36 cellular contexts compared by ENCODE assay signal in genomic region chr2:59988337-59988736, GRCh38.
"Had no signal": no experiment of that assay in that cellular context is flagged by ENCODE, and none has a peak within 500 bp of the region (broad histone marks: within the 10 kb centered on the region; RNA-seq: fewer than 3 reads in every experiment).

No MANE protein-coding gene starts in this region.

- H3K27ac ChIP-seq: ascending aorta, cardiac muscle cell, VCaP had no signal

- H3K9me3 ChIP-seq: ascending aorta had no signal

- H3K27ac Mint-ChIP-seq: activated B cell treated with CpG ODN at 0.5 μM for 24 hours; activated CD4-positive, alpha-beta memory T cell treated with anti-CD3 and anti-CD28 coated beads for 36 hours; activated CD4-positive, alpha-beta T cell treated with anti-CD3 and anti-CD28 coated beads, Interleukin-2, amount 10 ng/mL, durations not matched to agents 24 days and 14 days; activated CD8-positive, alpha-beta T cell treated with anti-CD3 and anti-CD28 coated beads for 36 hours; activated naive CD4-positive, alpha-beta T cell treated with anti-CD3 and anti-CD28 coated beads, Interleukin-2, amount 10 ng/mL, durations not matched to agents 7 days and 5 days; activated naive CD4-positive, alpha-beta T cell treated with anti-CD3 and anti-CD28 coated beads, Interleukin-2, amount 50 U/mL, for 24 hours; activated naive CD8-positive, alpha-beta T cell; activated naive CD8-positive, alpha-beta T cell treated with anti-CD3 and anti-CD28 coated beads, Interleukin-2, amount 10 ng/mL, durations not matched to agents 7 days and 5 days; activated naive CD8-positive, alpha-beta T cell treated with anti-CD3 and anti-CD28 coated beads, Interleukin-2, amount 50 U/mL, for 24 hours; activated T-cell treated with anti-CD3 and anti-CD28 coated beads, Interleukin-2, amount 50 U/mL, for 72 hours; activated T-helper 2 cell treated with anti-CD3 and anti-CD28 coated beads, Interferon-gamma antibody, Interleukin-2, Interleukin-4, amounts not matched to agents 10 μg/mL and 5 μg/mL and 100 μg/mL, durations not matched to agents 14 hours and 24 hours and 36 hours; T-helper 1 cell treated with Interleukin-12 subunit alpha and Interleukin-12 subunit beta and Interleukin-4 antibody, amounts not matched to agents 30 μg/mL and 1 μg/mL, for 36 hours; T-helper 2 cell treated with Interferon-gamma antibody and Interleukin-4, amounts not matched to agents 5 μg/mL and 100 μg/mL, for 36 hours had no signal

- H3K27me3 ChIP-seq: ascending aorta, cardiac muscle cell had no signal

- H3K27me3 Mint-ChIP-seq: activated B cell treated with CpG ODN at 0.5 μM for 24 hours; activated CD4-positive, alpha-beta memory T cell treated with anti-CD3 and anti-CD28 coated beads for 36 hours; activated CD4-positive, alpha-beta T cell treated with anti-CD3 and anti-CD28 coated beads, Interleukin-2, amount 10 ng/mL, durations not matched to agents 24 days and 14 days; activated CD8-positive, alpha-beta T cell treated with anti-CD3 and anti-CD28 coated beads for 36 hours; activated naive CD4-positive, alpha-beta T cell treated with anti-CD3 and anti-CD28 coated beads, Interleukin-2, amount 10 ng/mL, durations not matched to agents 7 days and 5 days; activated naive CD4-positive, alpha-beta T cell treated with anti-CD3 and anti-CD28 coated beads, Interleukin-2, amount 50 U/mL, for 24 hours; activated naive CD8-positive, alpha-beta T cell; activated naive CD8-positive, alpha-beta T cell treated with anti-CD3 and anti-CD28 coated beads, Interleukin-2, amount 10 ng/mL, durations not matched to agents 7 days and 5 days; activated naive CD8-positive, alpha-beta T cell treated with anti-CD3 and anti-CD28 coated beads, Interleukin-2, amount 50 U/mL, for 24 hours; brain; central memory CD8-positive, alpha-beta T cell had no signal

- H3K36me3 ChIP-seq: ascending aorta, cardiac muscle cell had no signal

- H3K4me3 Mint-ChIP-seq: activated B cell treated with CpG ODN at 0.5 μM for 24 hours; activated CD4-positive, alpha-beta memory T cell treated with anti-CD3 and anti-CD28 coated beads for 36 hours; activated CD4-positive, alpha-beta T cell treated with anti-CD3 and anti-CD28 coated beads, Interleukin-2, amount 10 ng/mL, durations not matched to agents 24 days and 14 days; activated CD8-positive, alpha-beta T cell treated with anti-CD3 and anti-CD28 coated beads for 36 hours; activated naive CD4-positive, alpha-beta T cell treated with anti-CD3 and anti-CD28 coated beads, Interleukin-2, amount 10 ng/mL, durations not matched to agents 7 days and 5 days; activated naive CD4-positive, alpha-beta T cell treated with anti-CD3 and anti-CD28 coated beads, Interleukin-2, amount 50 U/mL, for 24 hours; activated naive CD8-positive, alpha-beta T cell; activated naive CD8-positive, alpha-beta T cell treated with anti-CD3 and anti-CD28 coated beads, Interleukin-2, amount 10 ng/mL, durations not matched to agents 7 days and 5 days; activated naive CD8-positive, alpha-beta T cell treated with anti-CD3 and anti-CD28 coated beads, Interleukin-2, amount 50 U/mL, for 24 hours; activated T-cell treated with anti-CD3 and anti-CD28 coated beads, Interleukin-2, amount 50 U/mL, for 4 hours; activated T-cell treated with anti-CD3 and anti-CD28 coated beads, Interleukin-2, amount 50 U/mL, for 72 hours; brain; central memory CD8-positive, alpha-beta T cell; T-helper 1 cell treated with Interleukin-12 subunit alpha and Interleukin-12 subunit beta and Interleukin-4 antibody, amounts not matched to agents 30 μg/mL and 1 μg/mL, for 36 hours; T-helper 2 cell treated with Interferon-gamma antibody and Interleukin-4, amounts not matched to agents 5 μg/mL and 100 μg/mL, for 36 hours had no signal

- H3K4me3 ChIP-seq: ascending aorta, cardiac muscle cell had no signal

- H3K36me3 Mint-ChIP-seq: activated CD4-positive, alpha-beta memory T cell treated with anti-CD3 and anti-CD28 coated beads for 36 hours; activated naive CD4-positive, alpha-beta T cell treated with anti-CD3 and anti-CD28 coated beads, Interleukin-2, amount 10 ng/mL, durations not matched to agents 7 days and 5 days; activated naive CD4-positive, alpha-beta T cell treated with anti-CD3 and anti-CD28 coated beads, Interleukin-2, amount 50 U/mL, for 24 hours; activated naive CD8-positive, alpha-beta T cell; activated naive CD8-positive, alpha-beta T cell treated with anti-CD3 and anti-CD28 coated beads, Interleukin-2, amount 10 ng/mL, durations not matched to agents 7 days and 5 days; brain had no signal

- H3K4me1 ChIP-seq: ascending aorta had no signal

- ATAC-seq: activated CD8-positive, alpha-beta T cell treated with anti-CD3 and anti-CD28 coated beads for 36 hours; activated naive CD8-positive, alpha-beta T cell treated with anti-CD3 and anti-CD28 coated beads, Interleukin-2, amount 50 U/mL, for 24 hours; activated T-cell treated with anti-CD3 and anti-CD28 coated beads, Interleukin-2, amount 50 U/mL, for 4 hours; activated T-cell treated with anti-CD3 and anti-CD28 coated beads, Interleukin-2, amount 50 U/mL, for 72 hours had no signal

- H3K9me3 Mint-ChIP-seq: activated B cell treated with CpG ODN at 0.5 μM for 24 hours; activated CD4-positive, alpha-beta memory T cell treated with anti-CD3 and anti-CD28 coated beads for 36 hours; activated CD4-positive, alpha-beta T cell treated with anti-CD3 and anti-CD28 coated beads, Interleukin-2, amount 10 ng/mL, durations not matched to agents 24 days and 14 days; activated CD8-positive, alpha-beta T cell treated with anti-CD3 and anti-CD28 coated beads for 36 hours; activated naive CD4-positive, alpha-beta T cell treated with anti-CD3 and anti-CD28 coated beads, Interleukin-2, amount 10 ng/mL, durations not matched to agents 7 days and 5 days; activated naive CD4-positive, alpha-beta T cell treated with anti-CD3 and anti-CD28 coated beads, Interleukin-2, amount 50 U/mL, for 24 hours; activated naive CD8-positive, alpha-beta T cell treated with anti-CD3 and anti-CD28 coated beads, Interleukin-2, amount 10 ng/mL, durations not matched to agents 7 days and 5 days; activated naive CD8-positive, alpha-beta T cell treated with anti-CD3 and anti-CD28 coated beads, Interleukin-2, amount 50 U/mL, for 24 hours; activated T-cell treated with anti-CD3 and anti-CD28 coated beads, Interleukin-2, amount 50 U/mL, for 4 hours; activated T-cell treated with anti-CD3 and anti-CD28 coated beads, Interleukin-2, amount 50 U/mL, for 72 hours; activated T-helper 2 cell treated with anti-CD3 and anti-CD28 coated beads, Interferon-gamma antibody, Interleukin-2, Interleukin-4, amounts not matched to agents 10 μg/mL and 5 μg/mL and 100 μg/mL, durations not matched to agents 14 hours and 24 hours and 36 hours; brain; central memory CD8-positive, alpha-beta T cell; T-helper 1 cell treated with Interleukin-12 subunit alpha and Interleukin-12 subunit beta and Interleukin-4 antibody, amounts not matched to agents 30 μg/mL and 1 μg/mL, for 36 hours; T-helper 2 cell treated with Interferon-gamma antibody and Interleukin-4, amounts not matched to agents 5 μg/mL and 100 μg/mL, for 36 hours had no signal

- H3K4me1 Mint-ChIP-seq: activated B cell treated with CpG ODN at 0.5 μM for 24 hours; activated CD4-positive, alpha-beta T cell treated with anti-CD3 and anti-CD28 coated beads, Interleukin-2, amount 10 ng/mL, durations not matched to agents 24 days and 14 days; activated naive CD4-positive, alpha-beta T cell treated with anti-CD3 and anti-CD28 coated beads, Interleukin-2, amount 10 ng/mL, durations not matched to agents 7 days and 5 days; activated naive CD4-positive, alpha-beta T cell treated with anti-CD3 and anti-CD28 coated beads, Interleukin-2, amount 50 U/mL, for 24 hours; activated naive CD8-positive, alpha-beta T cell treated with anti-CD3 and anti-CD28 coated beads, Interleukin-2, amount 10 ng/mL, durations not matched to agents 7 days and 5 days; activated naive CD8-positive, alpha-beta T cell treated with anti-CD3 and anti-CD28 coated beads, Interleukin-2, amount 50 U/mL, for 24 hours; central memory CD8-positive, alpha-beta T cell had no signal

- DNase-seq: activated B cell treated with CpG ODN at 0.5 μM for 24 hours; activated CD4-positive, alpha-beta memory T cell treated with anti-CD3 and anti-CD28 coated beads for 36 hours; activated CD4-positive, alpha-beta T cell treated with anti-CD3 and anti-CD28 coated beads for 4 hours; activated CD4-positive, alpha-beta T cell treated with anti-CD3 and anti-CD28 coated beads, Interleukin-2, amount 10 ng/mL, durations not matched to agents 24 days and 14 days; activated CD4-positive, alpha-beta T cell treated with anti-CD3 and anti-CD28 coated beads, Interleukin-2, amount 50 U/mL, for 1 hour; activated CD4-positive, alpha-beta T cell treated with anti-CD3 and anti-CD28 coated beads, Interleukin-2, amount 50 U/mL, for 4 hours; activated CD4-positive, CD25-positive, alpha-beta regulatory T cell treated with anti-CD3 and anti-CD28 coated beads, Interleukin-2, amount 50 U/mL, for 72 hours; activated CD8-positive, alpha-beta memory T cell treated with anti-CD3 and anti-CD28 coated beads, Interleukin-2, amount 50 U/mL, for 4 hours; activated CD8-positive, alpha-beta T cell treated with anti-CD3 and anti-CD28 coated beads for 36 hours; activated effector memory CD4-positive, alpha-beta T cell treated with Interleukin-2 at 50 U/mL for 16 hours; activated gamma-delta T cell; activated naive CD4-positive, alpha-beta T cell treated with anti-CD3 and anti-CD28 coated beads, Interleukin-2, amount 10 ng/mL, durations not matched to agents 7 days and 5 days; activated naive CD4-positive, alpha-beta T cell treated with Interleukin-2 at 50 U/mL for 16 hours; activated naive CD8-positive, alpha-beta T cell treated with anti-CD3 and anti-CD28 coated beads, Interleukin-2, amount 10 ng/mL, durations not matched to agents 7 days and 5 days; activated naive CD8-positive, alpha-beta T cell treated with anti-CD3 and anti-CD28 coated beads, Interleukin-2, amount 50 U/mL, for 24 hours; activated T-cell treated with anti-CD3 and anti-CD28 coated beads for 4 hours; activated T-cell treated with anti-CD3 and anti-CD28 coated beads, Interleukin-2, amount 50 U/mL, for 1 hour; activated T-cell treated with anti-CD3 and anti-CD28 coated beads, Interleukin-2, amount 50 U/mL, for 4 hours; activated T-cell treated with anti-CD3 and anti-CD28 coated beads, Interleukin-2, amount 50 U/mL, for 72 hours; amygdala; anterior cingulate cortex; caudate nucleus; cerebellar nuclear complex; T-helper 1 cell; T-helper 2 cell; T-helper 9 cell had no signal
